ENCODE assay signal across 1 cellular context in the genomic region with DNA sequence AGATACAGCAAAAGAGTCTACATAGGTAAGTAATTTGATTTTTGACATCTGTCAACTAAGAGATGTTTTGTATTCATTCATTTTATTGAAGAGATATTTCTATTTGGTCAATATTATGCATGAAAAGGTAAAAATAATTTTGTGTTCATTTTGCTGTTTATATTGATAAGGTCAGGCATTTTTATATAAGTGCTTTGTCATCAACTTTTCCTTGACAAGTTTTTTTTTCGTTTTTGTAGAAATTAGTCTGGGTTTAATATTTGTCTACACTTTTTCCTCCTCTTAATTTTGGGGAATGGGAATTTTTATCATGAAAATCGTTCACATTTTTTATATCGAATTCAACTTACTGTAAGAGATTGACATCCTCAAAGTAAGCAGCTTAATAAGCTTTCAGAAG.
TF ChIP-seq lines count a peak whose summit lies in the region.

No MANE protein-coding gene starts in this region.

TF ChIP-seq in K562, 482 proteins besides CTCF, POLR2A, EP300 and RAD21 (continued from another document):
- TF ChIP-seq ZBTB40 (IDR thresholded peaks at IDR 0.05): no peak
- TF ChIP-seq ZBTB40 (CRISPR knock-in tag; IDR thresholded peaks at IDR 0.05): no peak
- TF ChIP-seq, protein P1, sequence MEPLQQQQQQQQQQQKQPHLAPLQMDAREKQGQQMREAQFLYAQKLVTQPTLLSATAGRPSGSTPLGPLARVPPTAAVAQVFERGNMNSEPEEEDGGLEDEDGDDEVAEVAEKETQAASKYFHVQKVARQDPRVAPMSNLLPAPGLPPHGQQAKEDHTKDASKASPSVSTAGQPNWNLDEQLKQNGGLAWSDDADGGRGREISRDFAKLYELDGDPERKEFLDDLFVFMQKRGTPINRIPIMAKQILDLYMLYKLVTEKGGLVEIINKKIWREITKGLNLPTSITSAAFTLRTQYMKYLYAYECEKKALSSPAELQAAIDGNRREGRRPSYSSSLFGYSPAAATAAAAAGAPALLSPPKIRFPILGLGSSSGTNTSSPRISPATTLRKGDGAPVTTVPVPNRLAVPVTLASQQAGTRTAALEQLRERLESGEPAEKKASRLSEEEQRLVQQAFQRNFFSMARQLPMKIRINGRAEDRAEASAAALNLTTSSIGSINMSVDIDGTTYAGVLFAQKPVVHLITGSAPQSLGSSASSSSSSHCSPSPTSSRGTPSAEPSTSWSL (CRISPR knock-in tag; IDR thresholded peaks at IDR 0.05; ENCODE audit: borderline replicate concordance): no peak
- TF ChIP-seq C11orf30 (IDR thresholded peaks at IDR 0.05; ENCODE audit: low read depth): peak; percentile 75
- TF ChIP-seq ZNF316 (IDR thresholded peaks at IDR 0.05): peak; percentile 91
- TF ChIP-seq RCOR1 (IDR thresholded peaks at IDR 0.05; ENCODE audit: borderline replicate concordance in 1 of 2, low read depth in 2 of 2, low read length in 2 of 2): no peak
- no peak for TF ChIP-seq FOXJ2 (tag; IDR thresholded peaks at IDR 0.05)
- no peak for TF ChIP-seq GATAD2A (IDR thresholded peaks at IDR 0.05)
- TF ChIP-seq MAFF (IDR thresholded peaks at IDR 0.05; ENCODE audit: low read length): 0 out of 2 replicates have a peak, but pooled peaks have one; percentile 27
- no peak for TF ChIP-seq ZFP30 (CRISPR knock-in tag; IDR thresholded peaks at IDR 0.05; ENCODE audit: borderline replicate concordance)
- TF ChIP-seq, protein P2, sequence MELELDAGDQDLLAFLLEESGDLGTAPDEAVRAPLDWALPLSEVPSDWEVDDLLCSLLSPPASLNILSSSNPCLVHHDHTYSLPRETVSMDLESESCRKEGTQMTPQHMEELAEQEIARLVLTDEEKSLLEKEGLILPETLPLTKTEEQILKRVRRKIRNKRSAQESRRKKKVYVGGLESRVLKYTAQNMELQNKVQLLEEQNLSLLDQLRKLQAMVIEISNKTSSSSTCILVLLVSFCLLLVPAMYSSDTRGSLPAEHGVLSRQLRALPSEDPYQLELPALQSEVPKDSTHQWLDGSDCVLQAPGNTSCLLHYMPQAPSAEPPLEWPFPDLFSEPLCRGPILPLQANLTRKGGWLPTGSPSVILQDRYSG (tag; conservative IDR thresholded peaks at IDR 0.05; ENCODE audit: low read depth): no peak
- peak; percentile 44; the same call in 1 of the 2 replicates for TF ChIP-seq MAFK (IDR thresholded peaks at IDR 0.05; ENCODE audit: low read length)
